In the genomic region with DNA sequence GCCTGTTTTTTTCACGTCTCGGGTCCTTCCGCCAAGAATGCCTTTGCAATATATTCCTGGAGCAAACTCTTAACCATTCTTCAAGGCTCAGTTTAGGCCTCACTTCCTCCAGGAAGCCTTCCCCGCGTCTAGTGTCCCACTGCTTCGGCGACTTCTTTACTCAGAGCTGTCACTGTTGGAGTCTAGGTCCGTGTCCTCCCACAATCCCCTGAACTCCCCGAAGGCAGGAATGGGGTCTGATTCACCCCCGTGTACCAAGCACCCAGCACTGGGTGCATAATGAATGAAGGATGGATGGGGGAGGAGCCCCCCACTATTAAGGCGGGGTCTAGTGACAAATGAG, we compare ENCODE assay signal across 9 cellular contexts. TPM values are rescaled to one million over a fixed set of nuclear protein-coding genes. Genes with fewer than 3 reads are reported as not detected.
DNase-seq lines count a peak whose midpoint lies in the region; ATAC-seq and TF ChIP-seq lines count a peak whose summit lies in the region.
"Had no signal": no experiment of that assay in that cellular context is flagged by ENCODE, and none has a peak within 500 bp of the region (broad histone marks: within the 10 kb centered on the region; RNA-seq: fewer than 3 reads in every experiment).

No MANE protein-coding gene starts in this region.

- no peaks in the 10 kb centered on the region for H3K27me3 ChIP-seq in right atrium auricular region
- peaks cover 2% of the 10 kb centered on the region for H3K27me3 ChIP-seq in mononuclear cell (ENCODE audit: insufficient read depth, low read length)

- TF ChIP-seq CTCF in right atrium auricular region (IDR thresholded peaks at IDR 0.05): no peak

- ATAC-seq in Right ventricle myocardium inferior: no peak
- no peak for ATAC-seq in HG03342 (IDR thresholded peaks at IDR 0.05; ENCODE audit: unreplicated experiment)

- no peaks in the 10 kb centered on the region for H3K36me3 ChIP-seq in right atrium auricular region

- H3K4me3 ChIP-seq in right atrium auricular region (peak overlapping the region; percentile 68 to 72), mononuclear cell (ENCODE audit: low read length) (peak overlapping the region; percentile 71)

- H3K27ac ChIP-seq in right atrium auricular region (peak overlapping the region; percentile 89 to 97), caudate nucleus (ENCODE audit: low read depth, low read length) (peak overlapping the region; percentile 99)

- H3K4me1 ChIP-seq in right atrium auricular region (peaks cover 0 to 38% of the 10 kb centered on the region in 2 donors), mononuclear cell (ENCODE audit: insufficient read depth, low read length) (peaks cover 39% of the 10 kb centered on the region)

- intact Hi-C loops in Right ventricle myocardium inferior (cut with DNase I): no loop called here

- H3K9me3 ChIP-seq in right atrium auricular region: no peaks in the 10 kb centered on the region
- no peaks in the 10 kb centered on the region for H3K9me3 ChIP-seq in mononuclear cell (ENCODE audit: low read depth, low read length)

- DNase-seq in right atrium auricular region (ENCODE audit: low spot score) (no peak), Right ventricle myocardium inferior (ENCODE audit: missing footprints) (no peak), caudate nucleus (lab: John Stamatoyannopoulos, UW) (no peak), NCI-H1436 treated with DMSO at 0.1 percent for 48 hours (lab: John Stamatoyannopoulos, UW) (no peak), CD1c-positive myeloid dendritic cell (ENCODE audit: extremely low spot score) (no peak), DMS 273 (lab: John Stamatoyannopoulos, UW; ENCODE audit: unreplicated experiment) (no peak)

RNA-seq across cellular contexts. Expression of a gene that starts 0.5 kb away (rescaled TPM):
- total RNA-seq in right atrium auricular region: 1 to 10 TPM; 4.2 to 7.8 TPM
- 9.8 TPM for total RNA-seq in Right ventricle myocardium inferior
- 3.5 TPM for total RNA-seq in mononuclear cell

RNA-seq across cellular contexts. Expression of a gene that starts 6.7 kb away (rescaled TPM):
- 1 to 10 TPM; 2.2 to 2.5 TPM for total RNA-seq in right atrium auricular region
- 4.1 TPM for total RNA-seq in Right ventricle myocardium inferior
- total RNA-seq in mononuclear cell: 0.42 TPM
- total RNA-seq: activated B cell treated with CpG ODN at 0.5 μM for 24 hours had no signal

RNA-seq across cellular contexts. Expression of a gene that starts 8.7 kb away (rescaled TPM):
- total RNA-seq in right atrium auricular region (10 to 100 TPM; 53.8 to 70.3 TPM), Right ventricle myocardium inferior (36.9 TPM), mononuclear cell (53.3 TPM)

RNA-seq across cellular contexts. Expression of a gene that starts 12.9 kb away (rescaled TPM):
- total RNA-seq in right atrium auricular region (100 to 1,000 TPM in 1 of 2 donors, 10 to 100 TPM in 1; 87.5 to 103 TPM), Right ventricle myocardium inferior (109 TPM), mononuclear cell (0.73 TPM)

RNA-seq across cellular contexts. Expression of a gene that starts 15.7 kb away (rescaled TPM):
- total RNA-seq in right atrium auricular region (1 to 10 TPM in 1 of 2 donors, under 1 TPM in 1; 0.37 to 2.2 TPM), Right ventricle myocardium inferior (0.89 TPM), mononuclear cell (0.31 TPM)
